Comparison of ENCODE assay signal across 9 cellular contexts in genomic region chrX:22300130-22300529, GRCh38. TPM values are rescaled to one million over a fixed set of nuclear protein-coding genes. Genes with fewer than 3 reads are reported as not detected.
DNase-seq lines count a peak whose midpoint lies in the region; ATAC-seq and TF ChIP-seq lines count a peak whose summit lies in the region.
"Had no signal": no experiment of that assay in that cellular context is flagged by ENCODE, and none has a peak within 500 bp of the region (broad histone marks: within the 10 kb centered on the region; RNA-seq: fewer than 3 reads in every experiment).

No MANE protein-coding gene starts in this region.

- H3K36me3 Mint-ChIP-seq in endothelial cell (ENCODE audit: low read depth, unreplicated experiment), result no peaks in the 10 kb centered on the region

- TF ChIP-seq POLR2A in testis (IDR thresholded peaks at IDR 0.05), result no peak

- peak; percentile 73 for DNase-seq in NOMO-1 treated with dmso at 0.1 percent for 144 hours (lab: John Stamatoyannopoulos, UW; ENCODE audit: unreplicated experiment)
- DNase-seq in foreskin keratinocyte, result peak; percentile 11 to 54
- peak; percentile 21 for DNase-seq in testis
- no peak for DNase-seq in CD1c-positive myeloid dendritic cell (ENCODE audit: extremely low spot score)
- no peak for DNase-seq in endothelial cell (ENCODE audit: low spot score)

- no peak overlapping the region for H3K4me3 ChIP-seq in testis

- H3K4me3 Mint-ChIP-seq in endothelial cell (ENCODE audit: unreplicated experiment), result no peak overlapping the region

- no peak overlapping the region for H3K27ac Mint-ChIP-seq in endothelial cell (ENCODE audit: unreplicated experiment)

- no peak for TF ChIP-seq CTCF in foreskin keratinocyte (conservative IDR thresholded peaks at IDR 0.05)
- no peak for TF ChIP-seq CTCF in testis (IDR thresholded peaks at IDR 0.05)
- no peak for TF ChIP-seq CTCF in endothelial cell (IDR thresholded peaks at IDR 0.05; ENCODE audit: unreplicated experiment)

- H3K36me3 ChIP-seq in testis (ENCODE audit: low read depth, missing control alignments), result no peaks in the 10 kb centered on the region

- no peaks in the 10 kb centered on the region for H3K4me1 Mint-ChIP-seq in endothelial cell (ENCODE audit: unreplicated experiment)

- intact Hi-C loops in testis (cut with DNase I; ENCODE audit: low total_unique reads), result no loop called here

- peak; percentile 91 for ATAC-seq in GM18508 (IDR thresholded peaks at IDR 0.05; ENCODE audit: insufficient read depth, unreplicated experiment)
- ATAC-seq in HG03432 (IDR thresholded peaks at IDR 0.05; ENCODE audit: unreplicated experiment), result peak; percentile 99
- peak; percentile 77 for ATAC-seq in foreskin keratinocyte
- no peak for ATAC-seq in activated CD4-positive, CD25-positive, alpha-beta regulatory T cell treated with anti-CD3 and anti-CD28 coated beads, Interleukin-2, amount 50 U/mL, for 24 hours

- peaks cover 5% of the 10 kb centered on the region for H3K4me1 ChIP-seq in foreskin keratinocyte
- no peaks in the 10 kb centered on the region for H3K4me1 ChIP-seq in testis

- H3K9me3 ChIP-seq in testis, result no peaks in the 10 kb centered on the region

- H3K27me3 Mint-ChIP-seq in endothelial cell (ENCODE audit: unreplicated experiment), result no peaks in the 10 kb centered on the region

- 0 to 5% methylated on average over 2 of the region's 2 CpGs for WGBS in testis, 2 donors

- H3K9me3 Mint-ChIP-seq in endothelial cell (ENCODE audit: unreplicated experiment), result no peaks in the 10 kb centered on the region

- no peak overlapping the region for H3K27ac ChIP-seq in foreskin keratinocyte
- H3K27ac ChIP-seq in testis, result no peak overlapping the region

- H3K27me3 ChIP-seq in foreskin keratinocyte (no peaks in the 10 kb centered on the region), testis (no peaks in the 10 kb centered on the region)

RNA-seq across cellular contexts. Expression of gene CBLL2, which starts 27.4 kb away (rescaled TPM):
- total RNA-seq in foreskin keratinocyte (not detected in 2 replicates), testis (1 to 10 TPM; 2.2 to 4.3 TPM), endothelial cell (ENCODE audit: unreplicated experiment) (not detected)
- polyA plus RNA-seq in foreskin keratinocyte (not detected in 2 replicates), testis (ENCODE audit: insufficient read depth, low read depth, low replicate concordance) (14.8 TPM)
- total RNA-seq: urinary bladder had no signal
- polyA plus RNA-seq: urinary bladder had no signal

Comparison
In these comparisons a context has a peak if more than half of its experiments do, and no peak if none do; other contexts are left out.
1. ATAC-seq: peak in GM18508 (single experiment), HG03432 (single experiment) and foreskin keratinocyte (single experiment); none in activated CD4-positive, CD25-positive, alpha-beta regulatory T cell treated with anti-CD3 and anti-CD28 coated beads, Interleukin-2, amount 50 U/mL, for 24 hours (0 of 2).
2. DNase-seq: peak in NOMO-1 treated with dmso at 0.1 percent for 144 hours (single experiment), foreskin keratinocyte (2 of 2) and testis (single experiment); none in CD1c-positive myeloid dendritic cell (single experiment) and endothelial cell (single experiment).